In genomic region chr17:34980353-34980680, GRCh38 we compare ENCODE assay signal across 8 cellular contexts. TPM values are rescaled to one million over a fixed set of nuclear protein-coding genes. Genes with fewer than 3 reads are reported as not detected.
A peak's percentile ranks its signal among the peaks of the same experiment; 100 is the strongest.
DNase-seq lines count a peak whose midpoint lies in the region; ATAC-seq and TF ChIP-seq lines count a peak whose summit lies in the region.

TSS of gene LIG3 (plus strand) at chr17:34980512. CDS start at chr17:34983006, 2,494 bp downstream.

- H3K4me3 ChIP-seq in BLaER1: peak within 1 kb of the TSS; percentile 92
- H3K4me3 ChIP-seq in coronary artery: peak within 1 kb of the TSS; percentile 89

- peak within 1 kb of the TSS; percentile 98 for H3K9ac ChIP-seq in BLaER1

- CTCF ChIA-PET in activated CD4-positive, alpha-beta T cell treated with anti-CD3 and anti-CD28 coated beads, Interleukin-2, amount 10 ng/mL, durations not matched to agents 7 days and 5 days (lab: Charles Lee): interaction anchor here (1.0 to 3.0 kb wide), 6 partner anchors 11 to 139 kb away, joined by 4 to 12 read pairs (median 7); partner anchors contain the start of genes RAD51D and RFFL

- POLR2A ChIA-PET in activated CD4-positive, alpha-beta T cell treated with anti-CD3 and anti-CD28 coated beads, Interleukin-2, amount 10 ng/mL, durations not matched to agents 7 days and 5 days (lab: Charles Lee): no interaction called here

- H4K20me1 ChIP-seq in BLaER1: no peaks in the 10 kb centered on the region

- H3K4me3 Mint-ChIP-seq in activated CD4-positive, alpha-beta T cell treated with anti-CD3 and anti-CD28 coated beads, Interleukin-2, amount 10 ng/mL, durations not matched to agents 7 days and 5 days: peak within 1 kb of the TSS; percentile 87

- peak within 1 kb of the TSS; percentile 97 for H3K27ac Mint-ChIP-seq in activated CD4-positive, alpha-beta T cell treated with anti-CD3 and anti-CD28 coated beads, Interleukin-2, amount 10 ng/mL, durations not matched to agents 7 days and 5 days

- H3K27me3 Mint-ChIP-seq in activated CD4-positive, alpha-beta T cell treated with anti-CD3 and anti-CD28 coated beads, Interleukin-2, amount 10 ng/mL, durations not matched to agents 7 days and 5 days: no peaks in the 10 kb centered on the region

- peak within 1 kb of the TSS; percentile 87 for H3K4me2 ChIP-seq in BLaER1

- H3K4me1 ChIP-seq in BLaER1: peaks cover 32% of the 10 kb centered on the region

- no peak for TF ChIP-seq CTCF in coronary artery (IDR thresholded peaks at IDR 0.05)

- peaks cover 7% of the 10 kb centered on the region for H3K36me3 Mint-ChIP-seq in activated CD4-positive, alpha-beta T cell treated with anti-CD3 and anti-CD28 coated beads, Interleukin-2, amount 10 ng/mL, durations not matched to agents 7 days and 5 days (ENCODE audit: low read depth)

- no peaks in the 10 kb centered on the region for H3K9me3 ChIP-seq in BLaER1

- peaks cover 25% of the 10 kb centered on the region for H3K36me3 ChIP-seq in BLaER1

- H3K27ac ChIP-seq in BLaER1: peak within 1 kb of the TSS; percentile 99
- peak within 1 kb of the TSS; percentile 90 to 99 for H3K27ac ChIP-seq in coronary artery

- H3K4me1 Mint-ChIP-seq in activated CD4-positive, alpha-beta T cell treated with anti-CD3 and anti-CD28 coated beads, Interleukin-2, amount 10 ng/mL, durations not matched to agents 7 days and 5 days: peaks cover 41% of the 10 kb centered on the region

- peak; percentile 97 for DNase-seq in NCI-H69 (lab: John Stamatoyannopoulos, UW)
- peak; percentile 94 for DNase-seq in activated CD4-positive, alpha-beta T cell treated with anti-CD3 and anti-CD28 coated beads, Interleukin-2, amount 10 ng/mL, durations not matched to agents 7 days and 5 days
- DNase-seq in coronary artery (ENCODE audit: low spot score): peak; percentile 97
- peak; percentile 98 for DNase-seq in left kidney (ENCODE audit: low read depth, low spot score)
- DNase-seq in stimulated activated CD4-positive, alpha-beta T cell treated with anti-CD3 and anti-CD28 coated beads, Interleukin-1b, Interleukin-23, amount 100 ng/mL, for 48 hours: peak; percentile 93

- no peaks in the 10 kb centered on the region for H3K9me3 Mint-ChIP-seq in activated CD4-positive, alpha-beta T cell treated with anti-CD3 and anti-CD28 coated beads, Interleukin-2, amount 10 ng/mL, durations not matched to agents 7 days and 5 days

- no peaks in the 10 kb centered on the region for H3K27me3 ChIP-seq in BLaER1

- ATAC-seq in GM19351 (IDR thresholded peaks at IDR 0.05; ENCODE audit: unreplicated experiment) (peak; percentile 75), HG03520 (IDR thresholded peaks at IDR 0.05; ENCODE audit: unreplicated experiment) (peak; percentile 88)

RNA-seq across cellular contexts. Expression of gene LIG3, which starts in this region (rescaled TPM):
- 10 to 100 TPM; 42.8 to 46.1 TPM for total RNA-seq in activated CD4-positive, alpha-beta T cell treated with anti-CD3 and anti-CD28 coated beads, Interleukin-2, amount 10 ng/mL, durations not matched to agents 7 days and 5 days

Comparison
In these comparisons a context has a peak if more than half of its experiments do, and no peak if none do; other contexts are left out.
1. Peak in every context shown above with its lines: DNase-seq, ATAC-seq, H3K4me3 ChIP-seq and H3K27ac ChIP-seq.